9 cellular contexts compared by ENCODE assay signal in genomic region chrX:119759333-119759766, GRCh38. TPM values are rescaled to one million over a fixed set of nuclear protein-coding genes. Genes with fewer than 3 reads are reported as not detected.
A peak's percentile ranks its signal among the peaks of the same experiment; 100 is the strongest.
DNase-seq lines count a peak whose midpoint lies in the region; ATAC-seq, FAIRE-seq and TF ChIP-seq lines count a peak whose summit lies in the region.
"Had no signal": no experiment of that assay in that cellular context is flagged by ENCODE, and none has a peak within 500 bp of the region (broad histone marks: within the 10 kb centered on the region; RNA-seq: fewer than 3 reads in every experiment).

No MANE protein-coding gene starts in this region.

- H3K4me3 ChIP-seq in KMS-11 (IDR thresholded peaks at IDR 0.05; ENCODE audit: insufficient read depth, low read depth, low read length) (no peak overlapping the region), esophagus muscularis mucosa (peak overlapping the region; percentile 48 to 61 (median 50)), psoas muscle (peak overlapping the region; percentile 61)

- peak overlapping the region; percentile 46; the same call in 1 of the 2 replicates for H3K9ac ChIP-seq in KMS-11

- POLR2A ChIA-PET in HEK293T (lab: Yijun Ruan, JAX) = interaction anchor here (0.8 to 3.2 kb wide), 5 partner anchors 12 to 154 kb away, joined by 3 to 28 read pairs (median 5); partner anchors contain the start of genes NKRF and RPL39

- no peak for FAIRE-seq in urothelium cell line (lab: Jason Lieb, UNC)

- H3K27ac ChIP-seq in KMS-11 (no peak overlapping the region), esophagus muscularis mucosa (replicated peaks in 1 of 4) (no peak overlapping the region), psoas muscle (no peak overlapping the region)

- H3K27ac Mint-ChIP-seq in Calu3 (ENCODE audit: unreplicated experiment) = no peak overlapping the region

- peak overlapping the region; percentile 76 for H3K4me3 Mint-ChIP-seq in Calu3 (ENCODE audit: low read depth, unreplicated experiment)

- no peaks in the 10 kb centered on the region for H4K20me1 ChIP-seq in KMS-11 (ENCODE audit: insufficient read depth)

- H2AFZ ChIP-seq in KMS-11 (ENCODE audit: low read depth) = no peak overlapping the region

- peaks cover 5% of the 10 kb centered on the region; the same call in 1 of the 2 replicates for H3K79me2 ChIP-seq in KMS-11 (ENCODE audit: insufficient read depth, low read depth)

- H3K27me3 Mint-ChIP-seq in Calu3 (ENCODE audit: unreplicated experiment) = no peaks in the 10 kb centered on the region

- BruUV-seq in Calu3 (replicated peaks; lab: Mats Ljungman, UMichigan) = no TSS peak

- H3K4me1 ChIP-seq in KMS-11 (ENCODE audit: low read depth, poor library complexity, severe bottlenecking) (peaks cover 74% of the 10 kb centered on the region), esophagus muscularis mucosa (peaks cover 5 to 17% (median 16%) of the 10 kb centered on the region in 4 donors), psoas muscle (no peaks in the 10 kb centered on the region)

- no peak for TF ChIP-seq POLR2A in esophagus muscularis mucosa (IDR thresholded peaks at IDR 0.05; ENCODE audit: low read depth)

- H3K36me3 Mint-ChIP-seq in Calu3 (ENCODE audit: insufficient read depth, unreplicated experiment) = peaks cover 12% of the 10 kb centered on the region

- no peak for ATAC-seq in psoas muscle

- intact Hi-C loops in Calu3 (cut with micrococcal nuclease; ENCODE audit: unreplicated experiment) (no loop called here), esophagus muscularis mucosa (cut with DNase I) (no loop called here), psoas muscle (cut with DNase I) (loop anchor here in 1 of 2 donors (10.0 kb wide), 1 partner anchor 245 kb away; no protein-coding TSS in a partner anchor)

- DNase-seq in Calu3 = no peak
- no peak for DNase-seq in esophagus muscularis mucosa (ENCODE audit: extremely low spot score)
- no peak for DNase-seq in psoas muscle
- no peak for DNase-seq in urothelium cell line (ENCODE audit: low spot score)
- DNase-seq in SKM-1 treated with dmso at 0.1 percent for 144 hours (lab: John Stamatoyannopoulos, UW; ENCODE audit: unreplicated experiment) = no peak
- no peak for DNase-seq in HEK293T (ENCODE audit: extremely low spot score)
- no peak for DNase-seq in NCI-H226
- DNase-seq: occipital lobe had no signal

- H3K36me3 ChIP-seq in KMS-11 (ENCODE audit: insufficient read depth) = no peaks in the 10 kb centered on the region
- no peaks in the 10 kb centered on the region for H3K36me3 ChIP-seq in esophagus muscularis mucosa
- no peaks in the 10 kb centered on the region for H3K36me3 ChIP-seq in psoas muscle (ENCODE audit: insufficient read depth in 1 of 2, low read depth in 1 of 2)

- peak overlapping the region; percentile 51 for H3K4me2 ChIP-seq in KMS-11

- H3K4me1 Mint-ChIP-seq in Calu3 (ENCODE audit: low read depth, unreplicated experiment) = peaks cover 16% of the 10 kb centered on the region

- TF ChIP-seq CTCF in Calu3 (IDR thresholded peaks at IDR 0.05; ENCODE audit: unreplicated experiment) (no peak), KMS-11 (conservative IDR thresholded peaks at IDR 0.05; ENCODE audit: low read depth, low read length) (no peak), esophagus muscularis mucosa (IDR thresholded peaks at IDR 0.05) (no peak), psoas muscle (IDR thresholded peaks at IDR 0.05) (no peak)

- no peaks in the 10 kb centered on the region for H3K9me3 Mint-ChIP-seq in Calu3 (ENCODE audit: low read depth, unreplicated experiment)

- WGBS in esophagus muscularis mucosa = 62% methylated on average over 26 of the region's 35 CpGs
- WGBS in psoas muscle, 3 donors = 19 to 44% (median 22%) methylated on average over 13 to 35 of the region's 35 CpGs

- H3K27me3 ChIP-seq in KMS-11 (ENCODE audit: insufficient read depth, low read depth) (no peaks in the 10 kb centered on the region), esophagus muscularis mucosa (peaks cover 0 to 15% (median 3%) of the 10 kb centered on the region in 4 donors), psoas muscle (ENCODE audit: insufficient read depth in 3 of 3, low read length in 2 of 3) (peaks cover 0 to 22% (median 7%) of the 10 kb centered on the region in 3 donors)

- H3K9me3 ChIP-seq in esophagus muscularis mucosa (no peaks in the 10 kb centered on the region), psoas muscle (no peaks in the 10 kb centered on the region)

- CTCF ChIA-PET in Calu3 (lab: Charles Lee) = interaction anchor here (0.7 to 1.3 kb wide), 2 partner anchors 11 to 20 kb away, joined by 3 read pairs; no protein-coding TSS in a partner anchor
- CTCF ChIA-PET in HEK293T (lab: Yijun Ruan, JAX) = interaction anchor here (0.6 to 1.0 kb wide), 3 partner anchors 21 to 270 kb away, joined by 3 read pairs; no protein-coding TSS in a partner anchor

- no peak for TF ChIP-seq EP300 in esophagus muscularis mucosa (IDR thresholded peaks at IDR 0.05)

TF ChIP-seq in HEK293T, 16 proteins besides CTCF, POLR2A, EP300 and RAD21:
- TF ChIP-seq ARNT (IDR thresholded peaks at IDR 0.05) (no peak), FOXM1 (IDR thresholded peaks at IDR 0.05; ENCODE audit: borderline replicate concordance) (no peak), SP1 (IDR thresholded peaks at IDR 0.05) (no peak), FOXK2 (IDR thresholded peaks at IDR 0.05) (no peak), HDGF (IDR thresholded peaks at IDR 0.05; ENCODE audit: borderline replicate concordance) (no peak), NFRKB (IDR thresholded peaks at IDR 0.05) (no peak), ELF4 (IDR thresholded peaks at IDR 0.05) (no peak), TARDBP (IDR thresholded peaks at IDR 0.05) (no peak), CTBP1 (IDR thresholded peaks at IDR 0.05; ENCODE audit: borderline replicate concordance) (no peak), L3MBTL2 (conservative IDR thresholded peaks at IDR 0.05) (no peak), FOXA1 (IDR thresholded peaks at IDR 0.05) (no peak), SUZ12 (IDR thresholded peaks at IDR 0.05) (no peak), LEF1 (IDR thresholded peaks at IDR 0.05; ENCODE audit: borderline replicate concordance) (no peak), BHLHE40 (IDR thresholded peaks at IDR 0.05; ENCODE audit: borderline replicate concordance) (no peak), ZNF384 (IDR thresholded peaks at IDR 0.05) (no peak)
- TF ChIP-seq, protein P1, sequence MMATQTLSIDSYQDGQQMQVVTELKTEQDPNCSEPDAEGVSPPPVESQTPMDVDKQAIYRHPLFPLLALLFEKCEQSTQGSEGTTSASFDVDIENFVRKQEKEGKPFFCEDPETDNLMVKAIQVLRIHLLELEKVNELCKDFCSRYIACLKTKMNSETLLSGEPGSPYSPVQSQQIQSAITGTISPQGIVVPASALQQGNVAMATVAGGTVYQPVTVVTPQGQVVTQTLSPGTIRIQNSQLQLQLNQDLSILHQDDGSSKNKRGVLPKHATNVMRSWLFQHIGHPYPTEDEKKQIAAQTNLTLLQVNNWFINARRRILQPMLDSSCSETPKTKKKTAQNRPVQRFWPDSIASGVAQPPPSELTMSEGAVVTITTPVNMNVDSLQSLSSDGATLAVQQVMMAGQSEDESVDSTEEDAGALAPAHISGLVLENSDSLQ (IDR thresholded peaks at IDR 0.05) = no peak

RNA-seq across cellular contexts. Expression of gene SOWAHD, which starts 1.0 kb away (rescaled TPM):
- total RNA-seq in Calu3 (2022) (not detected in 2 replicates), esophagus muscularis mucosa (not detected), psoas muscle (not detected)
- under 1 TPM in 2 of 3 donors, not detected in 1; 0.03 TPM for polyA plus RNA-seq in psoas muscle
- total RNA-seq: occipital lobe had no signal

RNA-seq across cellular contexts. Expression of gene RPL39, which starts 32.1 kb away (rescaled TPM):
- 1,689 and 1,778 TPM in 2 replicates for total RNA-seq in Calu3 (2022)
- 1,000 to 10,000 TPM in 3 of 4 donors, 100 to 1,000 TPM in 1; 593 to 7,104 (median 2,426) TPM for total RNA-seq in esophagus muscularis mucosa
- 1,000 to 10,000 TPM; 1,072 to 1,581 (median 1,334) TPM for total RNA-seq in psoas muscle
- polyA plus RNA-seq in psoas muscle = 1,000 to 10,000 TPM; 4,009 to 6,099 (median 4,489) TPM
